Comparison of ENCODE assay signal across 8 cellular contexts in genomic region chr18:35355140-35355618, GRCh38. TPM values are rescaled to one million over a fixed set of nuclear protein-coding genes. Genes with fewer than 3 reads are reported as not detected.
DNase-seq lines count a peak whose midpoint lies in the region; ATAC-seq and TF ChIP-seq lines count a peak whose summit lies in the region.

No MANE protein-coding gene starts in this region.

- POLR2A ChIA-PET in CD8-positive, alpha-beta T cell (lab: Charles Lee) = interaction anchor here (0.8 to 1.5 kb wide), 3 partner anchors 9 to 20 kb away, joined by 3 to 6 read pairs (median 4); no protein-coding TSS in a partner anchor

- no peaks in the 10 kb centered on the region for H3K27me3 ChIP-seq in CD8-positive, alpha-beta T cell (ENCODE audit: insufficient read depth, low read length)

- peaks cover 4% of the 10 kb centered on the region for H3K4me1 Mint-ChIP-seq in CD8-positive, alpha-beta T cell (ENCODE audit: low read depth)

- no peak overlapping the region for H3K27ac ChIP-seq in CD8-positive, alpha-beta T cell (ENCODE audit: low read depth, low read length)

- H3K9me3 Mint-ChIP-seq in CD8-positive, alpha-beta T cell = peaks cover 6% of the 10 kb centered on the region

- H3K4me1 ChIP-seq in CD8-positive, alpha-beta T cell (ENCODE audit: insufficient read depth, low read length) = no peaks in the 10 kb centered on the region

- no peak overlapping the region for H3K4me3 Mint-ChIP-seq in CD8-positive, alpha-beta T cell

- no peak overlapping the region for H3K27ac Mint-ChIP-seq in CD8-positive, alpha-beta T cell

- TF ChIP-seq CTCF in CD8-positive, alpha-beta T cell (IDR thresholded peaks at IDR 0.05) = peak; percentile 50

- no peak overlapping the region for H3K4me3 ChIP-seq in CD8-positive, alpha-beta T cell (ENCODE audit: low read depth, low read length)

- CTCF ChIA-PET in CD8-positive, alpha-beta T cell (lab: Charles Lee) = interaction anchor here (0.7 to 8.0 kb wide), 21 partner anchors 9 to 489 kb away, joined by 3 to 64 read pairs (median 3); no protein-coding TSS in a partner anchor

- H3K36me3 ChIP-seq in CD8-positive, alpha-beta T cell (ENCODE audit: insufficient read depth, low read length) = no peaks in the 10 kb centered on the region

- H3K9me3 ChIP-seq in CD8-positive, alpha-beta T cell (ENCODE audit: low read length) = no peaks in the 10 kb centered on the region

- peaks cover 4% of the 10 kb centered on the region for H3K36me3 Mint-ChIP-seq in CD8-positive, alpha-beta T cell

- peaks cover 2% of the 10 kb centered on the region for H3K27me3 Mint-ChIP-seq in CD8-positive, alpha-beta T cell (ENCODE audit: low read depth)

- DNase-seq in CD8-positive, alpha-beta T cell = peak; percentile 19 to 69 (median 56)
- DNase-seq in NOMO-1 treated with DMSO at 0.1 percent for 48 hours (lab: John Stamatoyannopoulos, UW; ENCODE audit: unreplicated experiment) (peak; percentile 54), activated T-cell treated with anti-CD3 and anti-CD28 coated beads for 1 hour (ENCODE audit: low read depth) (peak; percentile 35), myocyte (ENCODE audit: low read depth) (peak; percentile 91)
- DNase-seq in stimulated activated naive CD4-positive, alpha-beta T cell treated with Interleukin-2 at 50 U/mL for 16 hours (lab: John Stamatoyannopoulos, UW) = peak; percentile 29

- intact Hi-C loops in CD8-positive, alpha-beta T cell (cut with DNase I, micrococcal nuclease) = loop anchor here (1.0 kb wide), 3 partner anchors 11 to 329 kb away; partner anchors contain the start of gene ZNF24 (in 1 of the 2)

- peak; percentile 98 for ATAC-seq in CD8-positive, alpha-beta T cell
- ATAC-seq in GM19463 (IDR thresholded peaks at IDR 0.05; ENCODE audit: unreplicated experiment) = peak; percentile 98
- peak; percentile 97 for ATAC-seq in HG03565 (IDR thresholded peaks at IDR 0.05; ENCODE audit: unreplicated experiment)
- ATAC-seq in esophagus mucosa = peak; percentile 78

RNA-seq across cellular contexts. Expression of gene ZNF24, which starts 11.0 kb away (rescaled TPM):
- total RNA-seq in CD8-positive, alpha-beta T cell = 10 to 100 TPM; 55.3 to 57.0 TPM
- total RNA-seq in esophagus mucosa = 26.7 TPM
- 53.8 and 63.2 TPM in 2 replicates for total RNA-seq in myocyte
- 12.4 TPM for polyA plus RNA-seq in myocyte (2012)

RNA-seq across cellular contexts. Expression of gene ZNF396, which starts 22.0 kb away (rescaled TPM):
- total RNA-seq in CD8-positive, alpha-beta T cell = not detected
- 0.80 TPM for total RNA-seq in esophagus mucosa
- total RNA-seq in myocyte = 0.27 and 1.5 TPM in 2 replicates
- polyA plus RNA-seq in myocyte (2012) = 1.2 TPM

Comparison
In these comparisons a context has a peak if more than half of its experiments do, and no peak if none do; other contexts are left out.
1. DNase-seq: peak in every context shown above with its lines; median percentile 91 in myocyte; 56 in CD8-positive, alpha-beta T cell; 54 in NOMO-1 treated with DMSO at 0.1 percent for 48 hours; 35 in activated T-cell treated with anti-CD3 and anti-CD28 coated beads for 1 hour; 29 in stimulated activated naive CD4-positive, alpha-beta T cell treated with Interleukin-2 at 50 U/mL for 16 hours.